10 cellular contexts compared by ENCODE assay signal in genomic region chr3:100999160-100999559, GRCh38.
"Had no signal": no experiment of that assay in that cellular context is flagged by ENCODE, and none has a peak within 500 bp of the region (broad histone marks: within the 10 kb centered on the region; RNA-seq: fewer than 3 reads in every experiment).

No MANE protein-coding gene starts in this region.

- ATAC-seq: GM23338, HCT116 had no signal

- H3K4me2 ChIP-seq: GM23338 had no signal

- H3K4me1 ChIP-seq: HAP-1 had no signal

- H3K36me3 ChIP-seq: HAP-1 had no signal

- H3K9me3 ChIP-seq: HAP-1 had no signal

- DNase-seq: GOT3, H7, H9, HCEC 1CT, HFFc6 had no signal

- FAIRE-seq: H1, H54 had no signal

- H2AFZ ChIP-seq: GM23338 had no signal

- H3K4me3 ChIP-seq: GM23338, HAP-1 had no signal
